ENCODE assay signal across 8 cellular contexts in genomic region chr20:5118220-5119142, GRCh38. TPM values are rescaled to one million over a fixed set of nuclear protein-coding genes. Genes with fewer than 3 reads are reported as not detected.
DNase-seq lines count a peak whose midpoint lies in the region; ATAC-seq and TF ChIP-seq lines count a peak whose summit lies in the region.

No MANE protein-coding gene starts in this region.

- H3K27ac ChIP-seq in iPS-20b (ENCODE audit: low read length) = peak overlapping the region; percentile 100
- no peak overlapping the region for H3K27ac ChIP-seq in testis

- POLR2A ChIA-PET in activated CD8-positive, alpha-beta T cell treated with anti-CD3 and anti-CD28 coated beads, Interleukin-2, amount 10 ng/mL, durations not matched to agents 7 days and 5 days (lab: Charles Lee) = interaction anchor here (0.6 to 2.2 kb wide), 5 partner anchors 13 to 307 kb away, joined by 3 to 11 read pairs (median 4); no protein-coding TSS in a partner anchor

- TF ChIP-seq CTCF in testis (IDR thresholded peaks at IDR 0.05) = no peak

- peaks cover 56% of the 10 kb centered on the region for H3K36me3 Mint-ChIP-seq in activated CD4-positive, alpha-beta T cell treated with anti-CD3 and anti-CD28 coated beads, Interleukin-2, amount 10 ng/mL, durations not matched to agents 24 days and 14 days (ENCODE audit: low read depth)
- H3K36me3 Mint-ChIP-seq in activated CD8-positive, alpha-beta T cell treated with anti-CD3 and anti-CD28 coated beads, Interleukin-2, amount 10 ng/mL, durations not matched to agents 7 days and 5 days (ENCODE audit: low read depth) = peaks cover 66% of the 10 kb centered on the region

- intact Hi-C loops in activated CD4-positive, alpha-beta T cell treated with anti-CD3 and anti-CD28 coated beads, Interleukin-2, amount 10 ng/mL, durations not matched to agents 24 days and 14 days (cut with micrococcal nuclease) = loop anchor here (1.0 kb wide), 1 partner anchor 9 kb away; the partner anchor contains the start of gene CDS2
- intact Hi-C loops in testis (cut with DNase I; ENCODE audit: low total_unique reads) = no loop called here

- H3K9me3 ChIP-seq in iPS-20b (ENCODE audit: insufficient read depth, low read depth, low read length) (no peaks in the 10 kb centered on the region), testis (no peaks in the 10 kb centered on the region)

- CTCF ChIA-PET in activated CD8-positive, alpha-beta T cell treated with anti-CD3 and anti-CD28 coated beads, Interleukin-2, amount 10 ng/mL, durations not matched to agents 7 days and 5 days (lab: Charles Lee) = interaction anchor here (1.0 to 2.0 kb wide), 3 partner anchors 18 to 87 kb away, joined by 3 to 29 read pairs (median 7); no protein-coding TSS in a partner anchor

- 8 to 9% methylated on average over 23 of the region's 23 CpGs for WGBS in testis, 2 donors

- peaks cover 61% of the 10 kb centered on the region for H3K4me1 Mint-ChIP-seq in activated CD4-positive, alpha-beta T cell treated with anti-CD3 and anti-CD28 coated beads, Interleukin-2, amount 10 ng/mL, durations not matched to agents 24 days and 14 days
- peaks cover 73% of the 10 kb centered on the region for H3K4me1 Mint-ChIP-seq in activated CD8-positive, alpha-beta T cell treated with anti-CD3 and anti-CD28 coated beads, Interleukin-2, amount 10 ng/mL, durations not matched to agents 7 days and 5 days (ENCODE audit: low read depth)

- no peaks in the 10 kb centered on the region for H3K27me3 Mint-ChIP-seq in activated CD4-positive, alpha-beta T cell treated with anti-CD3 and anti-CD28 coated beads, Interleukin-2, amount 10 ng/mL, durations not matched to agents 24 days and 14 days
- no peaks in the 10 kb centered on the region for H3K27me3 Mint-ChIP-seq in activated CD8-positive, alpha-beta T cell treated with anti-CD3 and anti-CD28 coated beads, Interleukin-2, amount 10 ng/mL, durations not matched to agents 7 days and 5 days (ENCODE audit: low read depth)

- H3K4me3 ChIP-seq in iPS-20b (ENCODE audit: low read length) (peak overlapping the region; percentile 98), testis (peak overlapping the region; percentile 86 to 92)

- H3K4me1 ChIP-seq in iPS-20b (ENCODE audit: insufficient read depth, low read length) (peaks cover 13% of the 10 kb centered on the region; the same call in 1 of the 2 replicates), testis (peaks cover 19% of the 10 kb centered on the region)

- H3K9ac ChIP-seq in iPS-20b (ENCODE audit: low read depth, low read length) = peak overlapping the region; percentile 100

- H3K9me3 Mint-ChIP-seq in activated CD4-positive, alpha-beta T cell treated with anti-CD3 and anti-CD28 coated beads, Interleukin-2, amount 10 ng/mL, durations not matched to agents 24 days and 14 days = no peaks in the 10 kb centered on the region
- no peaks in the 10 kb centered on the region for H3K9me3 Mint-ChIP-seq in activated CD8-positive, alpha-beta T cell treated with anti-CD3 and anti-CD28 coated beads, Interleukin-2, amount 10 ng/mL, durations not matched to agents 7 days and 5 days (ENCODE audit: insufficient read depth)

- TF ChIP-seq POLR2A in testis (IDR thresholded peaks at IDR 0.05) = no peak

- H3K4me3 Mint-ChIP-seq in activated CD4-positive, alpha-beta T cell treated with anti-CD3 and anti-CD28 coated beads, Interleukin-2, amount 10 ng/mL, durations not matched to agents 24 days and 14 days = peak overlapping the region; percentile 96
- H3K4me3 Mint-ChIP-seq in activated CD8-positive, alpha-beta T cell treated with anti-CD3 and anti-CD28 coated beads, Interleukin-2, amount 10 ng/mL, durations not matched to agents 7 days and 5 days = peak overlapping the region; percentile 91

- ATAC-seq in activated CD8-positive, alpha-beta T cell treated with anti-CD3 and anti-CD28 coated beads, Interleukin-2, amount 10 ng/mL, durations not matched to agents 7 days and 5 days = no peak
- ATAC-seq in GM18907 (IDR thresholded peaks at IDR 0.05; ENCODE audit: unreplicated experiment) (no peak), HG03095 (IDR thresholded peaks at IDR 0.05; ENCODE audit: unreplicated experiment) (no peak)
- no peak for ATAC-seq in activated CD4-positive, CD25-positive, alpha-beta regulatory T cell treated with anti-CD3 and anti-CD28 coated beads, Interleukin-2, amount 50 U/mL, for 24 hours

- no peaks in the 10 kb centered on the region for H3K27me3 ChIP-seq in iPS-20b (ENCODE audit: insufficient read depth, low read length)
- no peaks in the 10 kb centered on the region for H3K27me3 ChIP-seq in testis

- peak overlapping the region; percentile 98 for H3K27ac Mint-ChIP-seq in activated CD4-positive, alpha-beta T cell treated with anti-CD3 and anti-CD28 coated beads, Interleukin-2, amount 10 ng/mL, durations not matched to agents 24 days and 14 days
- peak overlapping the region; percentile 97 for H3K27ac Mint-ChIP-seq in activated CD8-positive, alpha-beta T cell treated with anti-CD3 and anti-CD28 coated beads, Interleukin-2, amount 10 ng/mL, durations not matched to agents 7 days and 5 days

- H3K36me3 ChIP-seq in iPS-20b (ENCODE audit: insufficient read depth, low read depth, low read length) = peaks cover 56% of the 10 kb centered on the region
- H3K36me3 ChIP-seq in testis (ENCODE audit: low read depth, missing control alignments) = no peaks in the 10 kb centered on the region

- DNase-seq in activated CD4-positive, alpha-beta T cell treated with anti-CD3 and anti-CD28 coated beads, Interleukin-2, amount 10 ng/mL, durations not matched to agents 24 days and 14 days = peak; percentile 66
- no peak for DNase-seq in activated CD4-positive, alpha-beta T cell treated with anti-CD3 and anti-CD28 coated beads for 1 hour
- DNase-seq in activated CD8-positive, alpha-beta T cell treated with anti-CD3 and anti-CD28 coated beads, Interleukin-2, amount 10 ng/mL, durations not matched to agents 7 days and 5 days = no peak
- no peak for DNase-seq in testis

RNA-seq across cellular contexts. Expression of gene PCNA, which starts 1.3 kb away (rescaled TPM):
- 532 TPM in 2 replicates for total RNA-seq in activated CD4-positive, alpha-beta T cell treated with anti-CD3 and anti-CD28 coated beads, Interleukin-2, amount 10 ng/mL, durations not matched to agents 24 days and 14 days
- total RNA-seq in activated CD8-positive, alpha-beta T cell treated with anti-CD3 and anti-CD28 coated beads, Interleukin-2, amount 10 ng/mL, durations not matched to agents 7 days and 5 days = 100 to 1,000 TPM; 607 to 613 TPM
- 10 to 100 TPM; 55.4 to 65.0 TPM for total RNA-seq in testis
- 121 TPM for polyA plus RNA-seq in testis (ENCODE audit: insufficient read depth, low read depth, low replicate concordance)

RNA-seq across cellular contexts. Expression of gene TMEM230, which starts 5.6 kb away (rescaled TPM):
- total RNA-seq in activated CD4-positive, alpha-beta T cell treated with anti-CD3 and anti-CD28 coated beads, Interleukin-2, amount 10 ng/mL, durations not matched to agents 24 days and 14 days = 86.3 and 86.9 TPM in 2 replicates
- total RNA-seq in activated CD8-positive, alpha-beta T cell treated with anti-CD3 and anti-CD28 coated beads, Interleukin-2, amount 10 ng/mL, durations not matched to agents 7 days and 5 days = 10 to 100 TPM; 76.7 to 77.9 TPM
- 10 to 100 TPM; 76.3 to 82.8 TPM for total RNA-seq in testis
- polyA plus RNA-seq in testis (ENCODE audit: insufficient read depth, low read depth, low replicate concordance) = 118 TPM

RNA-seq across cellular contexts. Expression of gene CDS2, which starts 8.3 kb away (rescaled TPM):
- 34.7 and 39.2 TPM in 2 replicates for total RNA-seq in activated CD4-positive, alpha-beta T cell treated with anti-CD3 and anti-CD28 coated beads, Interleukin-2, amount 10 ng/mL, durations not matched to agents 24 days and 14 days
- 10 to 100 TPM; 56.2 to 58.3 TPM for total RNA-seq in activated CD8-positive, alpha-beta T cell treated with anti-CD3 and anti-CD28 coated beads, Interleukin-2, amount 10 ng/mL, durations not matched to agents 7 days and 5 days
- 10 to 100 TPM; 65.7 to 71.0 TPM for total RNA-seq in testis
- polyA plus RNA-seq in testis (ENCODE audit: insufficient read depth, low read depth, low replicate concordance) = 55.0 TPM
